8 cellular contexts compared by ENCODE assay signal in genomic region chr3:54427951-54428871, GRCh38.
A peak's percentile ranks its signal among the peaks of the same experiment; 100 is the strongest.
DNase-seq lines count a peak whose midpoint lies in the region; ATAC-seq and TF ChIP-seq lines count a peak whose summit lies in the region.

No MANE protein-coding gene starts in this region.

- no peak for TF ChIP-seq POLR2A in testis (IDR thresholded peaks at IDR 0.05)

- no peaks in the 10 kb centered on the region for H3K4me1 ChIP-seq in testis

- WGBS in testis, 2 donors, result 54 to 55% methylated on average over 9 of the region's 9 CpGs

- H3K27ac ChIP-seq in SK-N-MC (no peak overlapping the region), testis (no peak overlapping the region)

- intact Hi-C loops in testis (cut with DNase I; ENCODE audit: low total_unique reads), result no loop called here

- DNase-seq in AG08396 (ENCODE audit: low spot score) (peak; percentile 69), GM12865 (ENCODE audit: low read depth) (peak; percentile 77), NAMALWA (ENCODE audit: low spot score) (peak; percentile 45), SK-N-MC (ENCODE audit: low read depth, low spot score) (peak; percentile 34), ecto neural progenitor cell (ENCODE audit: low spot score) (peak; percentile 61), lung microvascular endothelial cell (ENCODE audit: low read depth in 2 of 2) (peak; percentile 66 to 75), testis (peak; percentile 81)

- no peaks in the 10 kb centered on the region for H3K36me3 ChIP-seq in SK-N-MC (ENCODE audit: insufficient read depth, low read length)
- H3K36me3 ChIP-seq in testis (ENCODE audit: low read depth, missing control alignments), result no peaks in the 10 kb centered on the region

- no peaks in the 10 kb centered on the region for H3K9me3 ChIP-seq in SK-N-MC (ENCODE audit: low read depth, low read length)
- H3K9me3 ChIP-seq in testis, result no peaks in the 10 kb centered on the region

- no peak overlapping the region for H3K4me3 ChIP-seq in GM12865 (ENCODE audit: low read depth, low read length)
- no peak overlapping the region for H3K4me3 ChIP-seq in SK-N-MC
- no peak overlapping the region for H3K4me3 ChIP-seq in testis

- no peaks in the 10 kb centered on the region for H3K27me3 ChIP-seq in testis

- no peak overlapping the region for H3K9ac ChIP-seq in SK-N-MC (ENCODE audit: insufficient read length)

- TF ChIP-seq CTCF in GM12865 (IDR thresholded peaks at IDR 0.05; ENCODE audit: insufficient read depth, low read depth, low read length, missing control alignments) (peak; percentile 70), testis (IDR thresholded peaks at IDR 0.05) (peak; percentile 71 to 81 (median 80))

- no peak for ATAC-seq in GM19395 (IDR thresholded peaks at IDR 0.05; ENCODE audit: unreplicated experiment)
